Comparison of ENCODE assay signal across 9 cellular contexts in the genomic region with DNA sequence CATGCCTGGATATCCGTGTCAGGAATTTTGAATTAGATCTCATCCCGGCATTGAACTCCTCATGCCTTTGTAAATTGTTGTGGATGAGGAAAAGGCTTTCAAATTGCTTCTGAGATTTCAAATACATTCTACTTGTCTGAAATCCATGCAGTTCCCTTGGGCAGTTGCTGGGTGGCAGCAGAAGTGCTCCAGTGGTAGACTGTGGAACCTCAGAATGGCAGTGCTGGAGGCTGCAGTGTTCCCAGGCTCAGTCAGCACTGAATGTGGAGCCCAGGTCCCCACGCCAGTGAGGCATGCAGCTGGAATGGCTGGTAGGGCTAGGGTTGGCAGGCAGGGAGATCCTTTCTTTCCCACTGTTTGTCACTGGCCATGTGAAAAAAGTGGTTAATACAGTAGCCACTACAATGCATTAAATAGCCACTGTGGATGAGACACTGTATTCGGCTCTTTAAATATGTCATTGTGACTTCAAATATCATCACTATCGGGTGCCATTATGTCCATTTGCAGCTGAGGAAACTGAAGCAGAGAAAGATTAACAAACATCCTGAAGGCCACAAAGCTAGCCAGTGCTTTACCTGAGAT.
DNase-seq lines count a peak whose midpoint lies in the region; ATAC-seq and TF ChIP-seq lines count a peak whose summit lies in the region.
"Had no signal": no experiment of that assay in that cellular context is flagged by ENCODE, and none has a peak within 500 bp of the region (broad histone marks: within the 10 kb centered on the region; RNA-seq: fewer than 3 reads in every experiment).

No MANE protein-coding gene starts in this region.

- H3K4me1 ChIP-seq in foreskin keratinocyte (peaks cover 35% of the 10 kb centered on the region), prostate gland (replicated peaks) (no peaks in the 10 kb centered on the region)

- no peaks in the 10 kb centered on the region for H3K36me3 ChIP-seq in prostate gland

- H3K27me3 ChIP-seq in foreskin keratinocyte (no peaks in the 10 kb centered on the region), prostate gland (replicated peaks; ENCODE audit: insufficient read depth) (no peaks in the 10 kb centered on the region)

- no peaks in the 10 kb centered on the region for H3K9me3 ChIP-seq in prostate gland

- intact Hi-C loops in prostate gland (cut with DNase I): loop anchor here (5.0 kb wide), 1 partner anchor 677 kb away; no protein-coding TSS in a partner anchor

- TF ChIP-seq CTCF in C4-2B (conservative IDR thresholded peaks at IDR 0.05) (peak; percentile 92), foreskin keratinocyte (conservative IDR thresholded peaks at IDR 0.05) (peak; percentile 96), prostate gland (IDR thresholded peaks at IDR 0.05) (peak in 2 of 4 experiments; percentile 71 to 74)

- H3K36me3 Mint-ChIP-seq in activated CD8-positive, alpha-beta T cell treated with anti-CD3 and anti-CD28 coated beads, Interleukin-2, amount 10 ng/mL, durations not matched to agents 7 days and 5 days (ENCODE audit: low read depth): no peaks in the 10 kb centered on the region
- H3K36me3 Mint-ChIP-seq: mesothelial cell of epicardium had no signal

- no peaks in the 10 kb centered on the region for H3K27me3 Mint-ChIP-seq in activated CD8-positive, alpha-beta T cell treated with anti-CD3 and anti-CD28 coated beads, Interleukin-2, amount 10 ng/mL, durations not matched to agents 7 days and 5 days (ENCODE audit: low read depth)

- DNase-seq in NCI-H69 (lab: John Stamatoyannopoulos, UW) (peak; percentile 92), foreskin keratinocyte (peak; percentile 77 to 88), prostate gland (ENCODE audit: low spot score) (peak; percentile 68)
- peak; percentile 55 for DNase-seq in activated CD8-positive, alpha-beta T cell treated with anti-CD3 and anti-CD28 coated beads, Interleukin-2, amount 10 ng/mL, durations not matched to agents 7 days and 5 days

- H3K27ac ChIP-seq in C4-2B (no peak overlapping the region), foreskin keratinocyte (no peak overlapping the region), prostate gland (no peak overlapping the region)

- CTCF ChIA-PET in activated CD8-positive, alpha-beta T cell treated with anti-CD3 and anti-CD28 coated beads, Interleukin-2, amount 10 ng/mL, durations not matched to agents 7 days and 5 days (lab: Charles Lee): interaction anchor here (0.6 to 3.7 kb wide), 5 partner anchors 11 to 678 kb away, joined by 3 to 41 read pairs (median 3); no protein-coding TSS in a partner anchor

- H3K9me3 Mint-ChIP-seq in activated CD8-positive, alpha-beta T cell treated with anti-CD3 and anti-CD28 coated beads, Interleukin-2, amount 10 ng/mL, durations not matched to agents 7 days and 5 days (ENCODE audit: insufficient read depth): no peaks in the 10 kb centered on the region
- H3K9me3 Mint-ChIP-seq: mesothelial cell of epicardium had no signal

- POLR2A ChIA-PET in activated CD8-positive, alpha-beta T cell treated with anti-CD3 and anti-CD28 coated beads, Interleukin-2, amount 10 ng/mL, durations not matched to agents 7 days and 5 days (lab: Charles Lee): interaction anchor here (0.6 kb wide), 1 partner anchor 1936 kb away, joined by 3 read pairs; no protein-coding TSS in a partner anchor

- H3K4me3 Mint-ChIP-seq in activated CD8-positive, alpha-beta T cell treated with anti-CD3 and anti-CD28 coated beads, Interleukin-2, amount 10 ng/mL, durations not matched to agents 7 days and 5 days: no peak overlapping the region
- H3K4me3 Mint-ChIP-seq: mesothelial cell of epicardium had no signal

- TF ChIP-seq POLR2A in prostate gland (IDR thresholded peaks at IDR 0.05) (no peak), GM18505 (IDR thresholded peaks at IDR 0.05; ENCODE audit: borderline replicate concordance, extremely low read depth, insufficient read depth, insufficient read length) (no peak)

- no peak overlapping the region for H3K27ac Mint-ChIP-seq in activated CD8-positive, alpha-beta T cell treated with anti-CD3 and anti-CD28 coated beads, Interleukin-2, amount 10 ng/mL, durations not matched to agents 7 days and 5 days
- H3K27ac Mint-ChIP-seq: mesothelial cell of epicardium had no signal

- ATAC-seq in GM19035 (IDR thresholded peaks at IDR 0.05; ENCODE audit: unreplicated experiment) (peak; percentile 80), HG03442 (IDR thresholded peaks at IDR 0.05; ENCODE audit: unreplicated experiment) (peak; percentile 92), foreskin keratinocyte (peak; percentile 83), GM18505 (IDR thresholded peaks at IDR 0.05; ENCODE audit: unreplicated experiment) (no peak)
- peak; percentile 60 for ATAC-seq in activated CD8-positive, alpha-beta T cell treated with anti-CD3 and anti-CD28 coated beads, Interleukin-2, amount 10 ng/mL, durations not matched to agents 7 days and 5 days

- H3K4me3 ChIP-seq in prostate gland: no peak overlapping the region

- H3K4me1 Mint-ChIP-seq in activated CD8-positive, alpha-beta T cell treated with anti-CD3 and anti-CD28 coated beads, Interleukin-2, amount 10 ng/mL, durations not matched to agents 7 days and 5 days (ENCODE audit: low read depth): peaks cover 7% of the 10 kb centered on the region

- WGBS in prostate gland: 56% methylated on average over 5 of the region's 5 CpGs
